In genomic region chr1:53368314-53369033, GRCh38 we compare ENCODE assay signal across 12 cellular contexts. TPM values are rescaled to one million over a fixed set of nuclear protein-coding genes. Genes with fewer than 3 reads are reported as not detected.
DNase-seq lines count a peak whose midpoint lies in the region; ATAC-seq, FAIRE-seq and TF ChIP-seq lines count a peak whose summit lies in the region.
"Had no signal": no experiment of that assay in that cellular context is flagged by ENCODE, and none has a peak within 500 bp of the region (broad histone marks: within the 10 kb centered on the region; RNA-seq: fewer than 3 reads in every experiment).

No MANE protein-coding gene starts in this region.

- peaks cover 0 to 2% of the 10 kb centered on the region in 2 donors for H3K36me3 Mint-ChIP-seq in CD14-positive monocyte
- H3K36me3 Mint-ChIP-seq in immature natural killer cell, result no peaks in the 10 kb centered on the region
- H3K36me3 Mint-ChIP-seq in GM23338 (ENCODE audit: low read depth), result no peaks in the 10 kb centered on the region

- DNase-seq in CD14-positive monocyte (ENCODE audit: low spot score) (peak; percentile 36), GM12892 (ENCODE audit: insufficient read length) (no peak), immature natural killer cell (no peak), GM23338 (ENCODE audit: low spot score) (no peak), COLO668 (lab: John Stamatoyannopoulos, UW; ENCODE audit: unreplicated experiment) (no peak)
- DNase-seq in activated CD8-positive, alpha-beta memory T cell treated with anti-CD3 and anti-CD28 coated beads for 24 hours, result peak; percentile 66
- DNase-seq in effector CD8-positive, alpha-beta T cell (lab: John Stamatoyannopoulos, UW), result no peak

- H3K9me3 Mint-ChIP-seq in CD14-positive monocyte, result peaks cover 0 to 6% (median 0%) of the 10 kb centered on the region in 7 donors
- H3K9me3 Mint-ChIP-seq in immature natural killer cell, result no peaks in the 10 kb centered on the region
- no peaks in the 10 kb centered on the region for H3K9me3 Mint-ChIP-seq in GM23338

- no peaks in the 10 kb centered on the region for H4K20me1 ChIP-seq in GM23338 (replicated peaks; ENCODE audit: insufficient read depth)

- H3K27ac ChIP-seq in GM23338 (ENCODE audit: low read depth), result no peak overlapping the region
- H3K27ac ChIP-seq: thoracic aorta had no signal

- ATAC-seq in HG03135 (IDR thresholded peaks at IDR 0.05; ENCODE audit: unreplicated experiment) (no peak), GM23338 (no peak)
- ATAC-seq: left colon had no signal

- H2AFZ ChIP-seq in GM23338, result no peak overlapping the region

- TF ChIP-seq CTCF in CD14-positive monocyte (IDR thresholded peaks at IDR 0.05), result no peak
- no peak for TF ChIP-seq CTCF in GM23338 (conservative IDR thresholded peaks at IDR 0.05; ENCODE audit: low read depth in 2 of 2)

- no peaks in the 10 kb centered on the region for H3K27me3 ChIP-seq in GM23338 (ENCODE audit: insufficient read depth)

- H3K27me3 Mint-ChIP-seq in CD14-positive monocyte (ENCODE audit: low read depth in 3 of 3) (peaks cover 3 to 4% (median 3%) of the 10 kb centered on the region in 3 donors), immature natural killer cell (ENCODE audit: low read depth in 3 of 3) (peaks cover 0 to 5% (median 4%) of the 10 kb centered on the region in 3 donors), GM23338 (ENCODE audit: insufficient read depth, low read depth, poor library complexity) (peaks cover 21% of the 10 kb centered on the region)

- peak overlapping the region in 6 of 7 donors; percentile 46 to 90 (median 83) for H3K27ac Mint-ChIP-seq in CD14-positive monocyte
- peak overlapping the region in 5 of 6 donors; percentile 33 to 85 (median 66) for H3K27ac Mint-ChIP-seq in immature natural killer cell
- no peak overlapping the region for H3K27ac Mint-ChIP-seq in GM23338

- no peaks in the 10 kb centered on the region for H3K79me2 ChIP-seq in GM23338 (replicated peaks; ENCODE audit: insufficient read depth)

- intact Hi-C loops in CD14-positive monocyte (cut with micrococcal nuclease), result no loop called here

- H3K4me3 Mint-ChIP-seq in CD14-positive monocyte (peak overlapping the region; percentile 86 to 90), immature natural killer cell (peak overlapping the region in 4 of 5 donors; percentile 17 to 74 (median 34)), GM23338 (no peak overlapping the region)

- H3K4me2 ChIP-seq in GM23338, result no peak overlapping the region
- H3K4me2 ChIP-seq: smooth muscle cell had no signal

- H3K4me1 ChIP-seq in GM23338 (ENCODE audit: insufficient read depth), result peaks cover 5% of the 10 kb centered on the region; the same call in 1 of the 2 replicates

- no peak overlapping the region for H3K4me3 ChIP-seq in GM23338
- H3K4me3 ChIP-seq: smooth muscle cell, thoracic aorta had no signal

- no peaks in the 10 kb centered on the region for H3F3A ChIP-seq in GM23338 (replicated peaks; ENCODE audit: low read depth)

- TF ChIP-seq POLR2A in GM12892 (IDR thresholded peaks at IDR 0.05; ENCODE audit: low read depth, low read length), result 0 out of 2 replicates have a peak, but pooled peaks have one; percentile 25

- no peaks in the 10 kb centered on the region for H3K36me3 ChIP-seq in GM23338 (ENCODE audit: insufficient read depth)
- H3K36me3 ChIP-seq: thoracic aorta had no signal

- no peak for FAIRE-seq in GM12892 (lab: Jason Lieb, UNC)
- FAIRE-seq: HTR-8/SVneo had no signal

- H3K9me2 ChIP-seq in GM23338 (ENCODE audit: insufficient read depth), result no peaks in the 10 kb centered on the region

- H3K4me1 Mint-ChIP-seq in CD14-positive monocyte (peaks cover 38% of the 10 kb centered on the region), immature natural killer cell (peaks cover 10 to 11% of the 10 kb centered on the region in 2 donors), GM23338 (peaks cover 7% of the 10 kb centered on the region)

TF ChIP-seq in GM23338, 12 proteins besides CTCF, POLR2A, EP300 and RAD21 (continues in another document):
- no peak for TF ChIP-seq JUNB (IDR thresholded peaks at IDR 0.05; ENCODE audit: unreplicated experiment)
- TF ChIP-seq, protein P1, sequence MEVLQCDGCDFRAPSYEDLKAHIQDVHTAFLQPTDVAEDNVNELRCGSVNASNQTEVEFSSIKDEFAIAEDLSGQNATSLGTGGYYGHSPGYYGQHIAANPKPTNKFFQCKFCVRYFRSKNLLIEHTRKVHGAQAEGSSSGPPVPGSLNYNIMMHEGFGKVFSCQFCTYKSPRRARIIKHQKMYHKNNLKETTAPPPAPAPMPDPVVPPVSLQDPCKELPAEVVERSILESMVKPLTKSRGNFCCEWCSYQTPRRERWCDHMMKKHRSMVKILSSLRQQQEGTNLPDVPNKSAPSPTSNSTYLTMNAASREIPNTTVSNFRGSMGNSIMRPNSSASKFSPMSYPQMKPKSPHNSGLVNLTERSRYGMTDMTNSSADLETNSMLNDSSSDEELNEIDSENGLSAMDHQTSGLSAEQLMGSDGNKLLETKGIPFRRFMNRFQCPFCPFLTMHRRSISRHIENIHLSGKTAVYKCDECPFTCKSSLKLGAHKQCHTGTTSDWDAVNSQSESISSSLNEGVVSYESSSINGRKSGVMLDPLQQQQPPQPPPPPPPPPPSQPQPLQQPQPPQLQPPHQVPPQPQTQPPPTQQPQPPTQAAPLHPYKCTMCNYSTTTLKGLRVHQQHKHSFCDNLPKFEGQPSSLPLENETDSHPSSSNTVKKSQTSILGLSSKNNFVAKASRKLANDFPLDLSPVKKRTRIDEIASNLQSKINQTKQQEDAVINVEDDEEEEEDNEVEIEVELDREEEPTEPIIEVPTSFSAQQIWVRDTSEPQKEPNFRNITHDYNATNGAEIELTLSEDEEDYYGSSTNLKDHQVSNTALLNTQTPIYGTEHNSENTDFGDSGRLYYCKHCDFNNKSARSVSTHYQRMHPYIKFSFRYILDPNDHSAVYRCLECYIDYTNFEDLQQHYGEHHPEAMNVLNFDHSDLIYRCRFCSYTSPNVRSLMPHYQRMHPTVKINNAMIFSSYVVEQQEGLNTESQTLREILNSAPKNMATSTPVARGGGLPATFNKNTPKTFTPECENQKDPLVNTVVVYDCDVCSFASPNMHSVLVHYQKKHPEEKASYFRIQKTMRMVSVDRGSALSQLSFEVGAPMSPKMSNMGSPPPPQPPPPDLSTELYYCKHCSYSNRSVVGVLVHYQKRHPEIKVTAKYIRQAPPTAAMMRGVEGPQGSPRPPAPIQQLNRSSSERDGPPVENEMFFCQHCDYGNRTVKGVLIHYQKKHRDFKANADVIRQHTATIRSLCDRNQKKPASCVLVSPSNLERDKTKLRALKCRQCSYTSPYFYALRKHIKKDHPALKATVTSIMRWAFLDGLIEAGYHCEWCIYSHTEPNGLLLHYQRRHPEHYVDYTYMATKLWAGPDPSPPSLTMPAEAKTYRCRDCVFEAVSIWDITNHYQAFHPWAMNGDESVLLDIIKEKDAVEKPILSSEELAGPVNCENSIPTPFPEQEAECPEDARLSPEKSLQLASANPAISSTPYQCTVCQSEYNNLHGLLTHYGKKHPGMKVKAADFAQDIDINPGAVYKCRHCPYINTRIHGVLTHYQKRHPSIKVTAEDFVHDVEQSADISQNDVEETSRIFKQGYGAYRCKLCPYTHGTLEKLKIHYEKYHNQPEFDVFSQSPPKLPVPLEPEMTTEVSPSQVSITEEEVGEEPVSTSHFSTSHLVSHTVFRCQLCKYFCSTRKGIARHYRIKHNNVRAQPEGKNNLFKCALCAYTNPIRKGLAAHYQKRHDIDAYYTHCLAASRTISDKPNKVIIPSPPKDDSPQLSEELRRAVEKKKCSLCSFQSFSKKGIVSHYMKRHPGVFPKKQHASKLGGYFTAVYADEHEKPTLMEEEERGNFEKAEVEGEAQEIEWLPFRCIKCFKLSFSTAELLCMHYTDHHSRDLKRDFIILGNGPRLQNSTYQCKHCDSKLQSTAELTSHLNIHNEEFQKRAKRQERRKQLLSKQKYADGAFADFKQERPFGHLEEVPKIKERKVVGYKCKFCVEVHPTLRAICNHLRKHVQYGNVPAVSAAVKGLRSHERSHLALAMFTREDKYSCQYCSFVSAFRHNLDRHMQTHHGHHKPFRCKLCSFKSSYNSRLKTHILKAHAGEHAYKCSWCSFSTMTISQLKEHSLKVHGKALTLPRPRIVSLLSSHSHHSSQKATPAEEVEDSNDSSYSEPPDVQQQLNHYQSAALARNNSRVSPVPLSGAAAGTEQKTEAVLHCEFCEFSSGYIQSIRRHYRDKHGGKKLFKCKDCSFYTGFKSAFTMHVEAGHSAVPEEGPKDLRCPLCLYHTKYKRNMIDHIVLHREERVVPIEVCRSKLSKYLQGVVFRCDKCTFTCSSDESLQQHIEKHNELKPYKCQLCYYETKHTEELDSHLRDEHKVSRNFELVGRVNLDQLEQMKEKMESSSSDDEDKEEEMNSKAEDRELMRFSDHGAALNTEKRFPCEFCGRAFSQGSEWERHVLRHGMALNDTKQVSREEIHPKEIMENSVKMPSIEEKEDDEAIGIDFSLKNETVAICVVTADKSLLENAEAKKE (CRISPR knock-in tag; IDR thresholded peaks at IDR 0.05), result no peak
- TF ChIP-seq STAT1 (IDR thresholded peaks at IDR 0.05; ENCODE audit: unreplicated experiment), result no peak
- TF ChIP-seq, protein P2, sequence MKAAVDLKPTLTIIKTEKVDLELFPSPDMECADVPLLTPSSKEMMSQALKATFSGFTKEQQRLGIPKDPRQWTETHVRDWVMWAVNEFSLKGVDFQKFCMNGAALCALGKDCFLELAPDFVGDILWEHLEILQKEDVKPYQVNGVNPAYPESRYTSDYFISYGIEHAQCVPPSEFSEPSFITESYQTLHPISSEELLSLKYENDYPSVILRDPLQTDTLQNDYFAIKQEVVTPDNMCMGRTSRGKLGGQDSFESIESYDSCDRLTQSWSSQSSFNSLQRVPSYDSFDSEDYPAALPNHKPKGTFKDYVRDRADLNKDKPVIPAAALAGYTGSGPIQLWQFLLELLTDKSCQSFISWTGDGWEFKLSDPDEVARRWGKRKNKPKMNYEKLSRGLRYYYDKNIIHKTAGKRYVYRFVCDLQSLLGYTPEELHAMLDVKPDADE (IDR thresholded peaks at IDR 0.05), result no peak
- no peak for TF ChIP-seq EZH2phosphoT487 (IDR thresholded peaks at IDR 0.05; ENCODE audit: unreplicated experiment)
- TF ChIP-seq EZH2 (IDR thresholded peaks at IDR 0.05; ENCODE audit: low read depth, unreplicated experiment), result no peak
- no peak for TF ChIP-seq NANOG (IDR thresholded peaks at IDR 0.05; ENCODE audit: borderline replicate concordance)
- no peak for TF ChIP-seq POLR2AphosphoS5 (IDR thresholded peaks at IDR 0.05; ENCODE audit: low read depth)

RNA-seq across cellular contexts. Expression of gene LRP8, which starts 40.6 kb away (rescaled TPM):
- under 1 TPM; 0.76 to 0.95 TPM for polyA plus RNA-seq in CD14-positive monocyte
- 16.3 TPM for polyA plus RNA-seq in GM12892 (2012; ENCODE audit: missing spikeins)
- polyA plus RNA-seq in immature natural killer cell, result 1 to 10 TPM in 2 of 3 donors, under 1 TPM in 1; 0.86 to 3.4 (median 1.1) TPM
- total RNA-seq in GM23338 (2014; rRNA removed; shearing (Covaris generic)), result 71.1 and 72.4 TPM in 2 replicates
- polyA plus RNA-seq in GM23338 (2016; fragmentation: Nextera tagmentation; extraction: Ambion mirVana), result 27.8 and 28.3 TPM in 2 replicates

Comparison
In these comparisons a context has a peak if more than half of its experiments do, and no peak if none do; other contexts are left out.
1. DNase-seq: peak in CD14-positive monocyte (single experiment) and activated CD8-positive, alpha-beta memory T cell treated with anti-CD3 and anti-CD28 coated beads for 24 hours (single experiment); none in GM12892 (single experiment), immature natural killer cell (0 of 3), effector CD8-positive, alpha-beta T cell (single experiment), GM23338 (single experiment) and COLO668 (single experiment).